In the genomic region with DNA sequence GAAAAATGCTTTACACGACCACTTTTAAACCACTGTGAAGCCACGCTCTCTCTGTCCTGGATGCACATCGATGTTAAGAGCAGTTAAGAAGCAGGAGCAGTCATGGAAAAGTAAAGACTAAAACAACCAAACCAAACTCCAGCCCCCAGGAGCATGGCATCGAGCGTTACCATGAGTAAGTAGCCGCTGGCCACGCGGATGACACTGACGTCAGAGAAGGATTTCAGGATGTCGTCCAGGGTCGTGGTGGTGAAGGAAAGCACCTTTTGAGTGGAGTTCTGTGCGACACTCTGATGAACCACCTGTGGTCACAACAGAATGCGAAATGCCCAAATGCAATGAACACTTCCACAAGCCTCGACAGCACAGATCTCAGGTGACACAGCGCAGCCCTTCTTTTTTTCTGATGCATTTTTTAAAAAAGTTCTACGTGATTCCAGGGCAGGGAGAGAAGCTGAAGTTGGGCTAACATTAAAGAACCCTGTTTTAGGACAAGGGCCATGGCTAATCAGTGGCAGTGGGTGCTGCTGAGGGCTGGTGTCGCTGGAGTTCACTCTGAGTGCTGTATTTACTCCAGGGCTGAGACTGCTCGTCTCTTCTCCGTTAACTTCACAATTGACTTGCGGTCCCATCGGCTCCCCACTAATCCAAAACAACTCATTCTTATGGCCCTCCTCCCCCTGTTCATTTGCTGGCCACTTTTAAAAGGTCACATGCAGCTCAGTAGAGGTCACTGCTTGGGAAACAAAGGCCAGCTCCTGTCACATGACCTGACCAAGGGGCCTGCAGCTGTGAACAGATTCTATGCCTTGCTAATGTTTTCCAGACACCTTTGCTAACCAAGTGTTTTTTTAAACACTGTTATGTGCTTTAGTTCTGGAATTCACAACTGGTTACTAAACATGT, we compare ENCODE assay signal across 29 cellular contexts. TPM values are rescaled to one million over a fixed set of nuclear protein-coding genes. Genes with fewer than 3 reads are reported as not detected.
DNase-seq lines count a peak whose midpoint lies in the region; ATAC-seq, FAIRE-seq and TF ChIP-seq lines count a peak whose summit lies in the region.
"Had no signal": no experiment of that assay in that cellular context is flagged by ENCODE, and none has a peak within 500 bp of the region (broad histone marks: within the 10 kb centered on the region; RNA-seq: fewer than 3 reads in every experiment).

No MANE protein-coding gene starts in this region.

- POLR2A ChIA-PET in OCI-LY7 (lab: Charles Lee): no interaction called here

- no peak for FAIRE-seq in GM12891 (lab: Jason Lieb, UNC)
- FAIRE-seq: bronchial epithelial cell, endothelial cell of umbilical vein, small intestine, TTC549 had no signal

- no peaks in the 10 kb centered on the region for H3K9me2 ChIP-seq in OCI-LY7 (ENCODE audit: insufficient read depth, low read length)

- no peak for DNase-seq in H9
- peak in 17 of 61 donors; percentile 14 to 55 (median 22) for DNase-seq in caudate nucleus (lab: John Stamatoyannopoulos, UW)
- no peak for DNase-seq in left ventricle myocardium superior
- peak; percentile 74 for DNase-seq in neural progenitor cell (ENCODE audit: low spot score)
- no peak for DNase-seq in OCI-LY7 (ENCODE audit: low spot score)
- DNase-seq in retina: no peak
- DNase-seq in GM12891 (ENCODE audit: insufficient read length, low spot score): no peak
- no peak for DNase-seq in activated effector memory CD4-positive, alpha-beta T cell treated with Interleukin-2 at 50 U/mL for 16 hours
- DNase-seq: activated gamma-delta T cell treated with Interleukin-2 at 50 U/mL for 16 hours; activated T-cell treated with anti-CD3 and anti-CD28 coated beads, Interleukin-2, amount 50 U/mL, for 1 hour; DMS79 treated with DMSO at 0.1 percent for 48 hours; glutamatergic neuron; HCEC 1CT; left lung; NCI-H1048; NCI-H187; NCI-H526; Peyer's patch; psoas muscle; SJCRH30; small intestine; stimulated activated CD4-positive, alpha-beta T cell treated with anti-CD3 and anti-CD28 coated beads, Interleukin-2, amount 100 ng/mL, for 48 hours; T-cell had no signal

- H3K27me3 ChIP-seq in H9 (ENCODE audit: insufficient read depth, low read length) (no peaks in the 10 kb centered on the region), neural progenitor cell (no peaks in the 10 kb centered on the region)
- H3K27me3 ChIP-seq: BLaER1 treated with 17β-estradiol and CSF1 and Interleukin-3, amounts not matched to agents 10 nM and 100 nM; left lung; Peyer's patch; SJCRH30 had no signal

- H3F3A ChIP-seq in neural progenitor cell (ENCODE audit: low read depth): peaks cover 39% of the 10 kb centered on the region

- no peak overlapping the region for H2BK5ac ChIP-seq in H9 (ENCODE audit: insufficient read length, low read length)

- no peak overlapping the region for H2BK15ac ChIP-seq in H9 (ENCODE audit: low read depth, low read length)

- H2AFZ ChIP-seq in H9 (ENCODE audit: low read length) (no peak overlapping the region), neural progenitor cell (replicated peaks) (no peak overlapping the region), OCI-LY7 (ENCODE audit: low read length) (no peak overlapping the region)

- H3K4ac ChIP-seq in H9 (ENCODE audit: low read depth, low read length): no peak overlapping the region

- H4K8ac ChIP-seq in H9 (replicated peaks; ENCODE audit: insufficient read length, low read depth, low read length): no peak overlapping the region

- no peak overlapping the region for H3K4me3 ChIP-seq in neural progenitor cell
- no peak overlapping the region for H3K4me3 ChIP-seq in OCI-LY7 (ENCODE audit: low read depth, low read length, poor library complexity, severe bottlenecking)
- H3K4me3 ChIP-seq: BLaER1 treated with 17β-estradiol and CSF1 and Interleukin-3, amounts not matched to agents 10 nM and 100 nM; left lung; Peyer's patch; psoas muscle; SJCRH30; thoracic aorta had no signal

- H2BK120ac ChIP-seq in H9 (ENCODE audit: low read depth, low read length, poor library complexity, severe bottlenecking): no peak overlapping the region

- H4K20me1 ChIP-seq in H9 (ENCODE audit: control insufficient read depth, insufficient read depth, insufficient read length) (no peaks in the 10 kb centered on the region), neural progenitor cell (ENCODE audit: low read depth) (peaks cover 73% of the 10 kb centered on the region), OCI-LY7 (ENCODE audit: insufficient read depth, low read length) (no peaks in the 10 kb centered on the region)

- no peak overlapping the region for H3K56ac ChIP-seq in H9 (ENCODE audit: insufficient read length, low read depth, low read length)

- H3K4me1 Mint-ChIP-seq in H9 (peaks cover 55 to 60% of the 10 kb centered on the region in 2 experiments), neural progenitor cell (peaks cover 60% of the 10 kb centered on the region)
- H3K4me1 Mint-ChIP-seq: stimulated activated memory B cell treated with anti-CD40 and anti-IgM and Interleukin-4, amounts not matched to agents 10 μg/mL and 1 μg/mL and 100 μg/mL, for 72 hours had no signal

- H3K9me3 ChIP-seq in H9 (ENCODE audit: control insufficient read depth, low read depth, low read length) (no peaks in the 10 kb centered on the region), neural progenitor cell (ENCODE audit: low read depth) (no peaks in the 10 kb centered on the region), OCI-LY7 (ENCODE audit: low read length) (no peaks in the 10 kb centered on the region)
- H3K9me3 ChIP-seq: BLaER1 treated with 17β-estradiol and CSF1 and Interleukin-3, amounts not matched to agents 10 nM and 100 nM; left lung; Peyer's patch; psoas muscle; SJCRH30; thoracic aorta had no signal

- H3K36me3 Mint-ChIP-seq in H9 (ENCODE audit: insufficient read depth in 1 of 3, low read depth in 3 of 3) (peaks cover 16 to 49% (median 18%) of the 10 kb centered on the region in 3 experiments; a peak in 6 of 7 replicates), neural progenitor cell (peaks cover 46% of the 10 kb centered on the region)

- H3K36me3 ChIP-seq in neural progenitor cell (peaks cover 20% of the 10 kb centered on the region), OCI-LY7 (ENCODE audit: insufficient read depth, low read length) (peaks cover 95% of the 10 kb centered on the region)

- no peaks in the 10 kb centered on the region for H3K79me1 ChIP-seq in H9 (ENCODE audit: insufficient read depth, low read depth, low read length, poor library complexity, severe bottlenecking)

- CTCF ChIA-PET in OCI-LY7 (lab: Charles Lee; ENCODE audit: unreplicated experiment): no interaction called here

- no peaks in the 10 kb centered on the region for H3K79me2 ChIP-seq in H9 (ENCODE audit: insufficient read depth, low read length)
- H3K79me2 ChIP-seq in neural progenitor cell (ENCODE audit: low read depth): peaks cover 39% of the 10 kb centered on the region
- H3K79me2 ChIP-seq in OCI-LY7 (ENCODE audit: insufficient read depth, low read depth, low read length): no peaks in the 10 kb centered on the region

- no peak overlapping the region for H2AK5ac ChIP-seq in H9 (ENCODE audit: insufficient read length, low read length)

- no peak overlapping the region for H4K5ac ChIP-seq in H9 (ENCODE audit: insufficient read length, low read depth, low read length)

- H2BK20ac ChIP-seq in H9 (ENCODE audit: low read depth, low read length, poor library complexity, severe bottlenecking): no peak overlapping the region

- intact Hi-C loops in left ventricle myocardium superior (cut with micrococcal nuclease): no loop called here
- intact Hi-C loops in OCI-LY7 (cut with micrococcal nuclease; ENCODE audit: unreplicated experiment): no loop called here

- H3K27me3 Mint-ChIP-seq in H9 (ENCODE audit: low read depth): peaks cover 10% of the 10 kb centered on the region; the same call in 1 of the 2 replicates
- H3K27me3 Mint-ChIP-seq in neural progenitor cell (ENCODE audit: insufficient read depth, low read depth): no peaks in the 10 kb centered on the region

- no peaks in the 10 kb centered on the region for H3K9me3 Mint-ChIP-seq in H9
- no peaks in the 10 kb centered on the region for H3K9me3 Mint-ChIP-seq in neural progenitor cell
- H3K9me3 Mint-ChIP-seq: stimulated activated memory B cell treated with anti-CD40 and anti-IgM and Interleukin-4, amounts not matched to agents 10 μg/mL and 1 μg/mL and 100 μg/mL, for 72 hours; T-cell had no signal

- H3K18ac ChIP-seq in H9 (ENCODE audit: insufficient read length, low read depth, low read length): no peak overlapping the region

- no peak overlapping the region for H3K23ac ChIP-seq in H9 (ENCODE audit: insufficient read length, low read depth, low read length)

- TF ChIP-seq CTCF in H9 (conservative IDR thresholded peaks at IDR 0.05) (no peak), neural progenitor cell (IDR thresholded peaks at IDR 0.05) (no peak), OCI-LY7 (conservative IDR thresholded peaks at IDR 0.05; ENCODE audit: low read length) (no peak)

- H3K27ac Mint-ChIP-seq in H9 (peak overlapping the region in 2 of 3 experiments; percentile 70 to 73; a peak in 4 of 7 replicates), neural progenitor cell (peak overlapping the region; percentile 93)
- H3K27ac Mint-ChIP-seq: stimulated activated memory B cell treated with anti-CD40 and anti-IgM and Interleukin-4, amounts not matched to agents 10 μg/mL and 1 μg/mL and 100 μg/mL, for 72 hours; T-cell had no signal

- H3K4me3 Mint-ChIP-seq in H9 (peak overlapping the region in 1 of 2 experiments; percentile 8; a peak in 1 of 5 replicates), neural progenitor cell (peak overlapping the region; percentile 66)
- H3K4me3 Mint-ChIP-seq: stimulated activated memory B cell treated with anti-CD40 and anti-IgM and Interleukin-4, amounts not matched to agents 10 μg/mL and 1 μg/mL and 100 μg/mL, for 72 hours; T-cell had no signal

- no TSS peak for BruUV-seq in OCI-LY7 (replicated peaks; lab: Mats Ljungman, UMichigan)

- no peak overlapping the region for H3K14ac ChIP-seq in H9 (ENCODE audit: insufficient read depth, low read length)

- no peak overlapping the region for H3K9ac ChIP-seq in H9 (ENCODE audit: extremely low read depth, insufficient read length, low read length)
- H3K9ac ChIP-seq in neural progenitor cell: no peak overlapping the region
- H3K9ac ChIP-seq: BLaER1 treated with 17β-estradiol and CSF1 and Interleukin-3, amounts not matched to agents 10 nM and 100 nM had no signal

- H3K23me2 ChIP-seq in H9 (ENCODE audit: insufficient read length, low read depth, low read length, poor library complexity, severe bottlenecking): no peaks in the 10 kb centered on the region

- H4K91ac ChIP-seq in H9 (ENCODE audit: insufficient read length, low read depth, low read length): no peak overlapping the region

- H3K4me1 ChIP-seq in H9 (ENCODE audit: insufficient read depth, low read length) (peaks cover 9% of the 10 kb centered on the region), neural progenitor cell (peaks cover 43% of the 10 kb centered on the region), OCI-LY7 (ENCODE audit: insufficient read depth, low read length, poor library complexity, severe bottlenecking) (no peaks in the 10 kb centered on the region)
- H3K4me1 ChIP-seq: left lung, Peyer's patch, psoas muscle had no signal

- ATAC-seq in left ventricle myocardium superior: peak; percentile 69
- ATAC-seq: left lung; psoas muscle; stimulated activated memory B cell treated with anti-CD40 and anti-IgM and Interleukin-4, amounts not matched to agents 10 μg/mL and 1 μg/mL and 100 μg/mL, for 72 hours; T-cell had no signal

- no peak for TF ChIP-seq POLR2A in GM12891 (IDR thresholded peaks at IDR 0.05; ENCODE audit: low read depth, low read length)

- WGBS in H9 (ENCODE audit: extremely low coverage, insufficient read length, low lambda C conversion rate): no CpG with 5 or more reads among the region's 21 CpGs

- H3K27ac ChIP-seq in H9 (ENCODE audit: insufficient read length, low read depth, low read length) (no peak overlapping the region), caudate nucleus (ENCODE audit: low read depth, low read length) (peak overlapping the region; percentile 56), neural progenitor cell (peak overlapping the region; percentile 10), OCI-LY7 (ENCODE audit: low read depth, low read length, poor library complexity, severe bottlenecking) (no peak overlapping the region)
- H3K27ac ChIP-seq: BLaER1 treated with 17β-estradiol and CSF1 and Interleukin-3, amounts not matched to agents 10 nM and 100 nM; left lung; Peyer's patch; psoas muscle; SJCRH30; thoracic aorta had no signal

- H3K4me2 ChIP-seq in H9 (ENCODE audit: insufficient read depth, insufficient read length, low read length) (no peak overlapping the region), neural progenitor cell (peak overlapping the region; percentile 51), OCI-LY7 (ENCODE audit: low read length) (no peak overlapping the region)
- H3K4me2 ChIP-seq: BLaER1 treated with 17β-estradiol and CSF1 and Interleukin-3, amounts not matched to agents 10 nM and 100 nM had no signal

- H3T11ph ChIP-seq in H9 (ENCODE audit: low read length): no peak overlapping the region

- no peak overlapping the region for H2BK12ac ChIP-seq in H9 (ENCODE audit: insufficient read length, low read depth, low read length)

RNA-seq across cellular contexts. Expression of a gene that starts 38.6 kb away (rescaled TPM):
- total RNA-seq in H9 (2021) (6.5 and 9.1 TPM in 2 replicates), left ventricle myocardium superior (10.4 TPM), neural progenitor cell (ENCODE audit: low replicate concordance) (23.0 and 24.5 TPM in 2 replicates), OCI-LY7 (2022) (36.1 and 49.9 TPM in 2 replicates)
- total RNA-seq in OCI-LY7 (2014; rRNA removed; shearing (Covaris generic)): 13.1 and 16.5 TPM in 2 replicates
- polyA plus RNA-seq in GM12891 (2012; ENCODE audit: low read depth, missing spikeins): 2.7 TPM

Comparison
In these comparisons a context has a peak if more than half of its experiments do, and no peak if none do; other contexts are left out.
1. H3K27ac ChIP-seq: peak in caudate nucleus (single experiment) and neural progenitor cell (single experiment); none in H9 (single experiment) and OCI-LY7 (single experiment).